ENCODE assay signal across 19 cellular contexts in the genomic region with DNA sequence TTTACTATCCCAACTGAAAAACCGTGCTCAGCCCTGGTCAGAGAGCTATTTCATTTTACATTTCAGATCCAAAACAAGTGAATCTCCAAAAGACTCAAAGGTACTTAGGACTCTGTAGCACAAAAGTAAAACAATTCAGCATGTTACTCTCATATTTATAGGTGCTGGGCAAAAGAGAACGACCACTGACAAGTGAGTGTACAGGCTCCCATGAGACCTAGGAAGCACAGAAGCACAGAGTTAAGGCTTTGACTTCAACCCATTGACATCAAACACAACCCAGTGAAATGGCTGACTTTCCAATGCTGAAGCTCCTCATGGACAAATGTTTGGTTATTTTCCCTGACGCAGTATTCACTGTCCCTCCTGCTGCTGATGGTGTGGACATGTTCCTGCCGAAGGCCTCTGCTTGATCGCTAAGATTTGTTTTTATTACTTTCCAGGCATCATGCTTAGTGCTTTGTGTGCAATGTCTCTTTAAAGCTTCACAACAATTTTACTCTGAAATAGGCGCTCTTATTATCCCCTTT.
DNase-seq lines count a peak whose midpoint lies in the region; ATAC-seq and TF ChIP-seq lines count a peak whose summit lies in the region.
"Had no signal": no experiment of that assay in that cellular context is flagged by ENCODE, and none has a peak within 500 bp of the region (broad histone marks: within the 10 kb centered on the region; RNA-seq: fewer than 3 reads in every experiment).

No MANE protein-coding gene starts in this region.

- CTCF ChIA-PET in AG04450 (lab: Charles Lee) = interaction anchor here (0.9 to 2.3 kb wide), 2 partner anchors 42 to 485 kb away, joined by 3 to 4 read pairs; no protein-coding TSS in a partner anchor

- H3K4me1 ChIP-seq in KMS-11 (ENCODE audit: low read depth, poor library complexity, severe bottlenecking) (peaks cover 31% of the 10 kb centered on the region), neuron (ENCODE audit: insufficient read depth, low read length) (peaks cover 15% of the 10 kb centered on the region)

- DNase-seq in AG04450 (ENCODE audit: low read depth, low spot score) (no peak), choroid plexus epithelial cell (ENCODE audit: low read depth) (peak; percentile 56), foreskin melanocyte (no peak), kidney tubule cell (ENCODE audit: low spot score) (no peak), pons (ENCODE audit: low spot score) (no peak)
- DNase-seq: activated effector memory CD4-positive, alpha-beta T cell treated with Interleukin-2 at 50 U/mL for 16 hours; amygdala; DMS79; endodermal cell; kidney glomerular epithelial cell; MG63; naive thymus-derived CD4-positive, alpha-beta T cell; NCI-H1436; small intestine; stimulated activated CD4-positive, alpha-beta T cell treated with anti-CD3 and anti-CD28 coated beads, Interleukin-4, amount 100 ng/mL, for 4 hours had no signal

- TF ChIP-seq CTCF in AG04450 (IDR thresholded peaks at IDR 0.05; ENCODE audit: low read depth, low read length) (no peak), KMS-11 (conservative IDR thresholded peaks at IDR 0.05; ENCODE audit: low read depth, low read length) (no peak), choroid plexus epithelial cell (conservative IDR thresholded peaks at IDR 0.05; ENCODE audit: low read depth, low read length) (no peak)

- H3K36me3 ChIP-seq in KMS-11 (ENCODE audit: insufficient read depth) = no peaks in the 10 kb centered on the region
- H3K36me3 ChIP-seq in neuron (ENCODE audit: insufficient read depth, low read length) = no peaks in the 10 kb centered on the region
- H3K36me3 ChIP-seq: SJSA1 had no signal

- H3K9me3 ChIP-seq in AG04450 (ENCODE audit: control insufficient read depth, insufficient read depth, low read length) = no peaks in the 10 kb centered on the region
- no peaks in the 10 kb centered on the region for H3K9me3 ChIP-seq in neuron (ENCODE audit: low read length)
- H3K9me3 ChIP-seq: MG63, SJSA1 had no signal

- H3K27ac ChIP-seq in AG04450 (ENCODE audit: low read depth, low read length) (peak overlapping the region; percentile 68), KMS-11 (no peak overlapping the region; the same call in 1 of the 2 replicates)

- no peak overlapping the region for H3K4me3 ChIP-seq in AG04450 (ENCODE audit: low read depth, low read length)
- no peak overlapping the region for H3K4me3 ChIP-seq in KMS-11 (IDR thresholded peaks at IDR 0.05; ENCODE audit: insufficient read depth, low read depth, low read length)
- no peak overlapping the region for H3K4me3 ChIP-seq in choroid plexus epithelial cell (ENCODE audit: low read depth, low read length)
- H3K4me3 ChIP-seq in neuron (ENCODE audit: low read length) = no peak overlapping the region
- H3K4me3 ChIP-seq: MG63, SJSA1 had no signal

- ATAC-seq in GM18873 (IDR thresholded peaks at IDR 0.05; ENCODE audit: low FRiP score, unreplicated experiment) = no peak
- ATAC-seq: naive thymus-derived CD4-positive, alpha-beta T cell had no signal

- POLR2A ChIA-PET in AG04450 (lab: Yijun Ruan, JAX) = interaction anchor here (0.8 kb wide), 1 partner anchor 14 kb away, joined by 5 read pairs; no protein-coding TSS in a partner anchor

- no peaks in the 10 kb centered on the region; the same call in 1 of the 2 replicates for H3K79me2 ChIP-seq in KMS-11 (ENCODE audit: insufficient read depth, low read depth)

- peak overlapping the region; percentile 83; the same call in 1 of the 2 replicates for H3K4me2 ChIP-seq in KMS-11

- H3K27me3 ChIP-seq in AG04450 (ENCODE audit: control insufficient read depth, insufficient read depth, low read length) = no peaks in the 10 kb centered on the region
- H3K27me3 ChIP-seq in KMS-11 (ENCODE audit: insufficient read depth, low read depth) = no peaks in the 10 kb centered on the region
- no peaks in the 10 kb centered on the region for H3K27me3 ChIP-seq in neuron (ENCODE audit: insufficient read depth, low read length)
- H3K27me3 ChIP-seq: MG63, SJSA1 had no signal

- H2AFZ ChIP-seq in KMS-11 (ENCODE audit: low read depth) = no peak overlapping the region
- peak overlapping the region; percentile 11 for H2AFZ ChIP-seq in neuron (ENCODE audit: low read depth, low read length)

- no peaks in the 10 kb centered on the region for H4K20me1 ChIP-seq in KMS-11 (ENCODE audit: insufficient read depth)

- no peak overlapping the region for H3K9ac ChIP-seq in KMS-11
